ENCODE assay signal across 24 cellular contexts in genomic region chr2:120733238-120733942, GRCh38. TPM values are rescaled to one million over a fixed set of nuclear protein-coding genes. Genes with fewer than 3 reads are reported as not detected.
DNase-seq lines count a peak whose midpoint lies in the region; ATAC-seq and TF ChIP-seq lines count a peak whose summit lies in the region.
"Had no signal": no experiment of that assay in that cellular context is flagged by ENCODE, and none has a peak within 500 bp of the region (broad histone marks: within the 10 kb centered on the region; RNA-seq: fewer than 3 reads in every experiment).

No MANE protein-coding gene starts in this region.

- H3K27ac ChIP-seq in endodermal cell (ENCODE audit: low read depth, low read length), result no peak overlapping the region
- H3K27ac ChIP-seq: BLaER1 treated with 17β-estradiol and CSF1 and Interleukin-3, amounts not matched to agents 10 nM and 100 nM; SK-N-MC had no signal

- H3K27ac Mint-ChIP-seq in activated CD8-positive, alpha-beta memory T cell treated with anti-CD3 and anti-CD28 coated beads, Interleukin-2, amount 10 ng/mL, durations not matched to agents 7 days and 5 days, result peak overlapping the region; percentile 60
- H3K27ac Mint-ChIP-seq in endodermal cell, result no peak overlapping the region
- H3K27ac Mint-ChIP-seq in nephron progenitor cell, result no peak overlapping the region
- H3K27ac Mint-ChIP-seq in type B pancreatic cell, result no peak overlapping the region
- H3K27ac Mint-ChIP-seq in effector memory CD8-positive, alpha-beta T cell, result no peak overlapping the region
- H3K27ac Mint-ChIP-seq: memory B cell; stimulated activated naive CD8-positive, alpha-beta T cell treated with anti-CD3 and anti-CD28 coated beads, Interleukin-15, Interleukin-2, amounts not matched to agents 100 ng/mL and 50 ng/mL, for 24 hours had no signal

- H3K9me3 ChIP-seq in endodermal cell (ENCODE audit: control insufficient read depth, low read length), result no peaks in the 10 kb centered on the region
- H3K9me3 ChIP-seq: A549; BLaER1 treated with 17β-estradiol and CSF1 and Interleukin-3, amounts not matched to agents 10 nM and 100 nM had no signal

- no peak for ATAC-seq in activated CD8-positive, alpha-beta memory T cell treated with anti-CD3 and anti-CD28 coated beads, Interleukin-2, amount 10 ng/mL, durations not matched to agents 7 days and 5 days
- ATAC-seq in HG03139 (IDR thresholded peaks at IDR 0.05; ENCODE audit: unreplicated experiment), result no peak
- no peak for ATAC-seq in effector memory CD8-positive, alpha-beta T cell (replicated peaks)
- ATAC-seq in HG02763 (IDR thresholded peaks at IDR 0.05; ENCODE audit: unreplicated experiment), result no peak
- ATAC-seq: A549; activated CD4-positive, CD25-positive, alpha-beta regulatory T cell treated with anti-CD3 and anti-CD28 coated beads, Interleukin-2, amount 50 U/mL, for 24 hours; HCT116; naive thymus-derived CD4-positive, alpha-beta T cell had no signal

- H3K4me1 Mint-ChIP-seq in activated CD8-positive, alpha-beta memory T cell treated with anti-CD3 and anti-CD28 coated beads, Interleukin-2, amount 10 ng/mL, durations not matched to agents 7 days and 5 days, result peaks cover 14% of the 10 kb centered on the region
- H3K4me1 Mint-ChIP-seq in endodermal cell (peaks cover 33% of the 10 kb centered on the region), nephron progenitor cell (peaks cover 44% of the 10 kb centered on the region), type B pancreatic cell (ENCODE audit: unreplicated experiment) (peaks cover 42% of the 10 kb centered on the region)
- H3K4me1 Mint-ChIP-seq in effector memory CD8-positive, alpha-beta T cell (ENCODE audit: low read depth in 2 of 2), result peaks cover 0 to 2% of the 10 kb centered on the region in 2 donors

- TF ChIP-seq CTCF in endodermal cell (conservative IDR thresholded peaks at IDR 0.05), result no peak
- no peak for TF ChIP-seq CTCF in nephron progenitor cell (IDR thresholded peaks at IDR 0.05)
- no peak for TF ChIP-seq CTCF in type B pancreatic cell (conservative IDR thresholded peaks at IDR 0.05)

- 90 to 95% methylated on average over 7 to 10 of the region's 10 CpGs for WGBS in endodermal cell (ENCODE audit: insufficient coverage in 1 of 2, insufficient read length in 1 of 2), 2 experiments

- no peaks in the 10 kb centered on the region for H3K9me3 Mint-ChIP-seq in activated CD8-positive, alpha-beta memory T cell treated with anti-CD3 and anti-CD28 coated beads, Interleukin-2, amount 10 ng/mL, durations not matched to agents 7 days and 5 days (ENCODE audit: low read depth)
- H3K9me3 Mint-ChIP-seq in endodermal cell (no peaks in the 10 kb centered on the region), nephron progenitor cell (no peaks in the 10 kb centered on the region), type B pancreatic cell (no peaks in the 10 kb centered on the region)
- H3K9me3 Mint-ChIP-seq in effector memory CD8-positive, alpha-beta T cell, result no peaks in the 10 kb centered on the region
- H3K9me3 Mint-ChIP-seq: memory B cell; stimulated activated naive CD8-positive, alpha-beta T cell treated with anti-CD3 and anti-CD28 coated beads, Interleukin-15, Interleukin-2, amounts not matched to agents 100 ng/mL and 50 ng/mL, for 24 hours had no signal

- H3K4me3 Mint-ChIP-seq in activated CD8-positive, alpha-beta memory T cell treated with anti-CD3 and anti-CD28 coated beads, Interleukin-2, amount 10 ng/mL, durations not matched to agents 7 days and 5 days, result no peak overlapping the region
- H3K4me3 Mint-ChIP-seq in endodermal cell (no peak overlapping the region), nephron progenitor cell (peak overlapping the region; percentile 53), type B pancreatic cell (peak overlapping the region; percentile 44)
- no peak overlapping the region for H3K4me3 Mint-ChIP-seq in effector memory CD8-positive, alpha-beta T cell
- H3K4me3 Mint-ChIP-seq: memory B cell; stimulated activated naive CD8-positive, alpha-beta T cell treated with anti-CD3 and anti-CD28 coated beads, Interleukin-15, Interleukin-2, amounts not matched to agents 100 ng/mL and 50 ng/mL, for 24 hours had no signal

- H3K27me3 Mint-ChIP-seq in activated CD8-positive, alpha-beta memory T cell treated with anti-CD3 and anti-CD28 coated beads, Interleukin-2, amount 10 ng/mL, durations not matched to agents 7 days and 5 days, result peaks cover 54% of the 10 kb centered on the region
- peaks cover 20% of the 10 kb centered on the region for H3K27me3 Mint-ChIP-seq in endodermal cell (ENCODE audit: insufficient read depth)
- peaks cover 42% of the 10 kb centered on the region for H3K27me3 Mint-ChIP-seq in nephron progenitor cell (ENCODE audit: low read depth, poor library complexity)
- H3K27me3 Mint-ChIP-seq in type B pancreatic cell, result peaks cover 51% of the 10 kb centered on the region
- H3K27me3 Mint-ChIP-seq in effector memory CD8-positive, alpha-beta T cell, result peaks cover 47 to 55% of the 10 kb centered on the region in 2 donors

- H3K36me3 Mint-ChIP-seq in activated CD8-positive, alpha-beta memory T cell treated with anti-CD3 and anti-CD28 coated beads, Interleukin-2, amount 10 ng/mL, durations not matched to agents 7 days and 5 days, result no peaks in the 10 kb centered on the region
- H3K36me3 Mint-ChIP-seq in endodermal cell (ENCODE audit: low read depth) (no peaks in the 10 kb centered on the region), nephron progenitor cell (ENCODE audit: low read depth) (no peaks in the 10 kb centered on the region), type B pancreatic cell (no peaks in the 10 kb centered on the region)
- no peaks in the 10 kb centered on the region for H3K36me3 Mint-ChIP-seq in effector memory CD8-positive, alpha-beta T cell (ENCODE audit: insufficient read depth)
- H3K36me3 Mint-ChIP-seq: memory B cell had no signal

- no peak overlapping the region for H3K4me3 ChIP-seq in endodermal cell (ENCODE audit: low read length)
- H3K4me3 ChIP-seq: A549; BLaER1 treated with 17β-estradiol and CSF1 and Interleukin-3, amounts not matched to agents 10 nM and 100 nM; SK-N-MC had no signal

- H3K9ac ChIP-seq in endodermal cell (ENCODE audit: extremely low read depth, low read length, poor library complexity, severe bottlenecking), result no peak overlapping the region
- H3K9ac ChIP-seq: BLaER1 treated with 17β-estradiol and CSF1 and Interleukin-3, amounts not matched to agents 10 nM and 100 nM had no signal

- H3K36me3 ChIP-seq in endodermal cell (ENCODE audit: control insufficient read depth, insufficient read depth, low read length), result no peaks in the 10 kb centered on the region
- H3K36me3 ChIP-seq: BLaER1 treated with 17β-estradiol and CSF1 and Interleukin-3, amounts not matched to agents 10 nM and 100 nM had no signal

- peaks cover 10% of the 10 kb centered on the region for H3K27me3 ChIP-seq in endodermal cell (ENCODE audit: control insufficient read depth, insufficient read depth, low read length, poor library complexity, severe bottlenecking)

- no peaks in the 10 kb centered on the region for H3K4me1 ChIP-seq in endodermal cell (ENCODE audit: control insufficient read depth, insufficient read depth, low read length)

- DNase-seq in activated CD8-positive, alpha-beta memory T cell treated with anti-CD3 and anti-CD28 coated beads, Interleukin-2, amount 10 ng/mL, durations not matched to agents 7 days and 5 days, result no peak
- no peak for DNase-seq in activated CD8-positive, alpha-beta memory T cell treated with anti-CD3 and anti-CD28 coated beads, Interleukin-2, amount 50 U/mL, for 48 hours
- DNase-seq in endodermal cell (peak; percentile 39), nephron progenitor cell (no peak), type B pancreatic cell (ENCODE audit: extremely low spot score, unreplicated experiment) (no peak)
- no peak for DNase-seq in effector memory CD8-positive, alpha-beta T cell
- DNase-seq: activated CD8-positive, alpha-beta memory T cell treated with anti-CD3 and anti-CD28 coated beads, Interleukin-2, amount 50 U/mL, for 4 hours; activated effector memory CD4-positive, alpha-beta T cell treated with Interleukin-2 at 50 U/mL for 16 hours; central memory CD4-positive, alpha-beta T cell; NCI-H1436; NCI-H2171; NCI-H524 treated with DMSO at 0.1 percent for 48 hours; small intestine; stimulated activated CD4-positive, alpha-beta T cell treated with anti-CD3 and anti-CD28 coated beads, Interleukin-2, amount 100 ng/mL, for 48 hours had no signal

- CTCF ChIA-PET in activated CD8-positive, alpha-beta memory T cell treated with anti-CD3 and anti-CD28 coated beads, Interleukin-2, amount 10 ng/mL, durations not matched to agents 7 days and 5 days (lab: Charles Lee), result no interaction called here

RNA-seq across cellular contexts. Expression of gene GLI2, which starts 2.3 kb away (rescaled TPM):
- 1 to 10 TPM in 1 of 2 experiments, under 1 TPM in 1; 0.28 to 1.3 TPM for total RNA-seq in activated CD8-positive, alpha-beta memory T cell treated with anti-CD3 and anti-CD28 coated beads, Interleukin-2, amount 10 ng/mL, durations not matched to agents 7 days and 5 days
- total RNA-seq in endodermal cell, result 10 to 100 TPM; 17.0 to 24.2 TPM
- polyA plus RNA-seq in endodermal cell (2013, experiment 1 of 2), result 29.8 TPM
- 28.3 TPM for polyA plus RNA-seq in endodermal cell (2013, experiment 2 of 2)
- total RNA-seq in type B pancreatic cell (ENCODE audit: low replicate concordance), result 10.5 and 28.6 TPM in 2 replicates
- polyA plus RNA-seq: naive thymus-derived CD4-positive, alpha-beta T cell had no signal

Comparison
In these comparisons a context has a peak if more than half of its experiments do, and no peak if none do; other contexts are left out.
1. H3K4me3 Mint-ChIP-seq: peak in nephron progenitor cell (single experiment) and type B pancreatic cell (single experiment); none in activated CD8-positive, alpha-beta memory T cell treated with anti-CD3 and anti-CD28 coated beads, Interleukin-2, amount 10 ng/mL, durations not matched to agents 7 days and 5 days (single experiment), endodermal cell (single experiment) and effector memory CD8-positive, alpha-beta T cell (0 of 2).